Comparison of ENCODE assay signal across 34 cellular contexts in the genomic region with DNA sequence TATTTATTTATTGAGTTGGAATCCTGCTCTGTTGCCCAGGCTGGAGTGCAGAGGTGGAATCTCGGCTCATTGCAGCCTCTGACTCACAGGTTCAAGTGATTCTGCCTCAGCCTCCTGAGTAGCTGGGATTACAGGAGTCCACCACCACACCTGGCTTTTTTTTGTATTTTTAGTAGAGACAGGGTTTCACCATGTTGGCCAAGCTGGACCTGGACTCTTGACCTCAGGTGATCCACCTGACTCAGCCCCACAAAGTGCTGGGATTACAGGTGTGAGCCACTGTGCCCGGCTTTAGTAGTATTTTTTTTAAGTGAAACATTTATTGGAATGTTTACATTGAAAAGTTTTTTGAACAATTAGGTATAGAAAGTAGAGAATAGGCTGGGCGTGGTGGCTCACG. TPM values are rescaled to one million over a fixed set of nuclear protein-coding genes. Genes with fewer than 3 reads are reported as not detected.
"Had no signal": no experiment of that assay in that cellular context is flagged by ENCODE, and none has a peak within 500 bp of the region (broad histone marks: within the 10 kb centered on the region; RNA-seq: fewer than 3 reads in every experiment).

No MANE protein-coding gene starts in this region.

- H3K4me1 ChIP-seq: adrenal gland, body of pancreas, breast epithelium had no signal

- H3K27ac ChIP-seq: adrenal gland, body of pancreas, breast epithelium, VCaP had no signal

- H3K4me3 ChIP-seq: adrenal gland, body of pancreas, breast epithelium had no signal

- FAIRE-seq: astrocyte had no signal

- DNase-seq: activated B cell treated with CpG ODN at 0.5 μM for 24 hours; activated CD4-positive, alpha-beta memory T cell treated with anti-CD3 and anti-CD28 coated beads for 36 hours; activated CD4-positive, alpha-beta T cell treated with anti-CD3 and anti-CD28 coated beads for 4 hours; activated CD4-positive, alpha-beta T cell treated with anti-CD3 and anti-CD28 coated beads, Interleukin-2, amount 50 U/mL, for 1 hour; activated CD4-positive, CD25-positive, alpha-beta regulatory T cell treated with anti-CD3 and anti-CD28 coated beads, Interleukin-2, amount 50 U/mL, for 72 hours; activated CD8-positive, alpha-beta memory T cell treated with anti-CD3 and anti-CD28 coated beads, Interleukin-2, amount 50 U/mL, for 4 hours; activated gamma-delta T cell treated with Interleukin-2 at 50 U/mL for 16 hours; activated naive CD4-positive, alpha-beta T cell treated with anti-CD3 and anti-CD28 coated beads for 36 hours; activated T-cell treated with anti-CD3 and anti-CD28 coated beads for 4 hours; activated T-cell treated with anti-CD3 and anti-CD28 coated beads, Interleukin-2, amount 50 U/mL, for 4 hours; adrenal gland; body of pancreas; Karpas-422; KBM-7; NCI-H1105; NCI-H1417 treated with DMSO at 0.1 percent for 48 hours; NCI-H187 treated with DMSO at 0.1 percent for 48 hours; NCI-H2081; NCI-H226; NCI-H446 treated with DMSO at 0.1 percent for 48 hours; NCI-H524 treated with DMSO at 0.1 percent for 48 hours; NK-92 treated with Interleukin-12 subunit alpha and Interleukin-12 subunit beta, amount 100 ng/mL, for 24 hours; Right ventricle myocardium superior; SW 1271; T-helper 1 cell; T-helper 2 cell; T-helper 9 cell had no signal

- ATAC-seq: activated naive CD4-positive, alpha-beta T cell treated with anti-CD3 and anti-CD28 coated beads, Interleukin-2, amount 50 U/mL, for 72 hours; activated T-cell treated with anti-CD3 and anti-CD28 coated beads, Interleukin-2, amount 50 U/mL, for 4 hours; body of pancreas had no signal

- H3K36me3 ChIP-seq: adrenal gland, breast epithelium had no signal

- H3K27me3 ChIP-seq: adrenal gland, body of pancreas, breast epithelium had no signal

- H3K9me3 ChIP-seq: adrenal gland, body of pancreas, breast epithelium had no signal

RNA-seq across cellular contexts. Expression of gene NT5DC4, which starts 51.2 kb away (rescaled TPM):
- total RNA-seq: activated CD4-positive, alpha-beta memory T cell treated with anti-CD3 and anti-CD28 coated beads for 36 hours; activated naive CD4-positive, alpha-beta T cell treated with anti-CD3 and anti-CD28 coated beads for 36 hours; activated naive CD4-positive, alpha-beta T cell treated with anti-CD3 and anti-CD28 coated beads, Interleukin-2, amount 50 U/mL, for 72 hours; activated T-cell treated with anti-CD3 and anti-CD28 coated beads, Interleukin-2, amount 50 U/mL, for 4 hours; activated T-helper 1 cell treated with anti-CD3 and anti-CD28 coated beads, Interleukin-12 subunit alpha, Interleukin-12 subunit beta, Interleukin-2, Interleukin-4 antibody, amounts not matched to agents 30 ng/mL and 10 ng/mL and 1 ng/mL, durations not matched to agents 14 hours and 24 hours and 36 hours; astrocyte; body of pancreas; breast epithelium; cardiac septum; MCF 10A; Right ventricle myocardium superior had no signal
